In the genomic region with DNA sequence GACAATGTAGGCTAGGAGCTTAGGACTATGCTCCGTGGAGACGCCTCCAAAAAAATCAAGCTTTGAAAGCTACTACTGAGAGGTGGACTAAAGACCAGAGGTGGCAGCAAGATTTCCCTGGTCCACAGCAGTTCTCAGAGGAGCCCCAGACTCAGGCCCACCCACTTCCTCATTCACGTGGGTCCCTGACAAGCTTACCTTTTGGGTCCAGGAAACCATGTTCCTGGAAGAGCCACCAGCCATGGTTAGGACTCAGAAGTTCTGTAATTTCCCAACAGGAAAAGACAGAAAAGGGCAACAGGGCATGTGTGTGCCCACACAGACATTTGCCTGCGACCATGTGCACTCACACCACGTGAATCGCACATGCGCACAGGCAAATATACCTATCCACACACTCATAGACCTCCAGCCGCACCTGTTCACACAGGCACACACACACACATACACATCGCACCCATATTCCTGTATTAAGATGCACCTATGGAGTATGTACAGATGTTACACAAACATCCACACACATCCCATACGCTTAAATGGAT, we compare ENCODE assay signal across 11 cellular contexts. TPM values are rescaled to one million over a fixed set of nuclear protein-coding genes. Genes with fewer than 3 reads are reported as not detected.
A peak's percentile ranks its signal among the peaks of the same experiment; 100 is the strongest.
DNase-seq lines count a peak whose midpoint lies in the region; ATAC-seq and TF ChIP-seq lines count a peak whose summit lies in the region.
"Had no signal": no experiment of that assay in that cellular context is flagged by ENCODE, and none has a peak within 500 bp of the region (broad histone marks: within the 10 kb centered on the region; RNA-seq: fewer than 3 reads in every experiment).

No MANE protein-coding gene starts in this region.

- no peaks in the 10 kb centered on the region for H3K4me1 ChIP-seq in neural progenitor cell

- TF ChIP-seq CTCF in CD14-positive monocyte (IDR thresholded peaks at IDR 0.05), result no peak
- no peak for TF ChIP-seq CTCF in neural progenitor cell (IDR thresholded peaks at IDR 0.05)

- no peak for DNase-seq in CD14-positive monocyte (ENCODE audit: low spot score)
- peak; percentile 62 for DNase-seq in GF-D8 (lab: John Stamatoyannopoulos, UW)
- DNase-seq in activated CD4-positive, alpha-beta memory T cell treated with anti-CD3 and anti-CD28 coated beads, Interleukin-2, amount 10 ng/mL, durations not matched to agents 7 days and 5 days, result peak; percentile 21
- no peak for DNase-seq in neural progenitor cell (ENCODE audit: low spot score)
- no peak for DNase-seq in DMS153 (lab: John Stamatoyannopoulos, UW)
- no peak for DNase-seq in DMS53 (lab: John Stamatoyannopoulos, UW)
- DNase-seq: CD4-positive, alpha-beta T cell; mesendoderm; NCI-H187 had no signal

- no peak overlapping the region for H3K27ac ChIP-seq in neural progenitor cell
- H3K27ac ChIP-seq: neutrophil had no signal

- H3K4me1 Mint-ChIP-seq in CD14-positive monocyte, result peaks cover 59% of the 10 kb centered on the region
- H3K4me1 Mint-ChIP-seq in activated CD4-positive, alpha-beta memory T cell treated with anti-CD3 and anti-CD28 coated beads, Interleukin-2, amount 10 ng/mL, durations not matched to agents 7 days and 5 days, result peaks cover 60% of the 10 kb centered on the region
- peaks cover 10% of the 10 kb centered on the region for H3K4me1 Mint-ChIP-seq in neural progenitor cell

- peaks cover 16 to 32% (median 21%) of the 10 kb centered on the region in 3 donors for H3K27me3 Mint-ChIP-seq in CD14-positive monocyte (ENCODE audit: low read depth in 3 of 3)
- peaks cover 20% of the 10 kb centered on the region for H3K27me3 Mint-ChIP-seq in activated CD4-positive, alpha-beta memory T cell treated with anti-CD3 and anti-CD28 coated beads, Interleukin-2, amount 10 ng/mL, durations not matched to agents 7 days and 5 days
- H3K27me3 Mint-ChIP-seq in neural progenitor cell (ENCODE audit: insufficient read depth, low read depth), result peaks cover 10% of the 10 kb centered on the region
- H3K27me3 Mint-ChIP-seq: CD4-positive, alpha-beta T cell had no signal

- no peak overlapping the region for H3K9ac ChIP-seq in neural progenitor cell

- POLR2A ChIA-PET in activated CD4-positive, alpha-beta memory T cell treated with anti-CD3 and anti-CD28 coated beads, Interleukin-2, amount 10 ng/mL, durations not matched to agents 7 days and 5 days (lab: Charles Lee), result no interaction called here

- ATAC-seq in GM21447 (IDR thresholded peaks at IDR 0.05; ENCODE audit: unreplicated experiment), result no peak

- H3F3A ChIP-seq in neural progenitor cell (ENCODE audit: low read depth), result no peaks in the 10 kb centered on the region

- CTCF ChIA-PET in activated CD4-positive, alpha-beta memory T cell treated with anti-CD3 and anti-CD28 coated beads, Interleukin-2, amount 10 ng/mL, durations not matched to agents 7 days and 5 days (lab: Charles Lee), result no interaction called here

- H2AFZ ChIP-seq in neural progenitor cell (replicated peaks), result no peak overlapping the region

- no peaks in the 10 kb centered on the region for H3K9me3 ChIP-seq in neural progenitor cell (ENCODE audit: low read depth)

- peaks cover 9 to 25% (median 17%) of the 10 kb centered on the region in 7 donors for H3K9me3 Mint-ChIP-seq in CD14-positive monocyte
- peaks cover 25% of the 10 kb centered on the region for H3K9me3 Mint-ChIP-seq in activated CD4-positive, alpha-beta memory T cell treated with anti-CD3 and anti-CD28 coated beads, Interleukin-2, amount 10 ng/mL, durations not matched to agents 7 days and 5 days
- H3K9me3 Mint-ChIP-seq in neural progenitor cell, result peaks cover 6% of the 10 kb centered on the region

- H3K27me3 ChIP-seq in neural progenitor cell, result no peaks in the 10 kb centered on the region

- H3K4me2 ChIP-seq in neural progenitor cell, result no peak overlapping the region

- H3K36me3 Mint-ChIP-seq in CD14-positive monocyte, result peaks cover 14 to 24% of the 10 kb centered on the region in 2 donors
- peaks cover 25% of the 10 kb centered on the region for H3K36me3 Mint-ChIP-seq in activated CD4-positive, alpha-beta memory T cell treated with anti-CD3 and anti-CD28 coated beads, Interleukin-2, amount 10 ng/mL, durations not matched to agents 7 days and 5 days (ENCODE audit: low read depth)
- no peaks in the 10 kb centered on the region for H3K36me3 Mint-ChIP-seq in neural progenitor cell

- no peaks in the 10 kb centered on the region for H3K36me3 ChIP-seq in neural progenitor cell
- H3K36me3 ChIP-seq: neutrophil had no signal

- intact Hi-C loops in CD14-positive monocyte (cut with micrococcal nuclease), result loop anchor here in 1 of 2 donors (2.0 kb wide), 1 partner anchor 43 kb away; the partner anchor contains the start of gene LRRC32

- H3K4me3 ChIP-seq in neural progenitor cell, result no peak overlapping the region

- H4K20me1 ChIP-seq in neural progenitor cell (ENCODE audit: low read depth), result no peaks in the 10 kb centered on the region

- no peak overlapping the region for H3K4me3 Mint-ChIP-seq in CD14-positive monocyte
- H3K4me3 Mint-ChIP-seq in activated CD4-positive, alpha-beta memory T cell treated with anti-CD3 and anti-CD28 coated beads, Interleukin-2, amount 10 ng/mL, durations not matched to agents 7 days and 5 days, result no peak overlapping the region
- no peak overlapping the region for H3K4me3 Mint-ChIP-seq in neural progenitor cell
- H3K4me3 Mint-ChIP-seq: CD4-positive, alpha-beta T cell had no signal

- no peaks in the 10 kb centered on the region for H3K79me2 ChIP-seq in neural progenitor cell (ENCODE audit: low read depth)

- peak overlapping the region; percentile 74 to 100 (median 97) for H3K27ac Mint-ChIP-seq in CD14-positive monocyte
- peak overlapping the region; percentile 46 for H3K27ac Mint-ChIP-seq in activated CD4-positive, alpha-beta memory T cell treated with anti-CD3 and anti-CD28 coated beads, Interleukin-2, amount 10 ng/mL, durations not matched to agents 7 days and 5 days
- peak overlapping the region; percentile 10 for H3K27ac Mint-ChIP-seq in neural progenitor cell
- H3K27ac Mint-ChIP-seq: CD4-positive, alpha-beta T cell had no signal

RNA-seq across cellular contexts. Expression of gene LRRC32, which starts 42.9 kb away (rescaled TPM):
- not detected for polyA plus RNA-seq in CD14-positive monocyte
- 1 to 10 TPM; 7.1 to 7.4 TPM for total RNA-seq in activated CD4-positive, alpha-beta memory T cell treated with anti-CD3 and anti-CD28 coated beads, Interleukin-2, amount 10 ng/mL, durations not matched to agents 7 days and 5 days
- 0.21 and 1.1 TPM in 2 replicates for total RNA-seq in neural progenitor cell (ENCODE audit: low replicate concordance)

Comparison
In these comparisons a context has a peak if more than half of its experiments do, and no peak if none do; other contexts are left out.
1. DNase-seq: peak in GF-D8 (single experiment) and activated CD4-positive, alpha-beta memory T cell treated with anti-CD3 and anti-CD28 coated beads, Interleukin-2, amount 10 ng/mL, durations not matched to agents 7 days and 5 days (single experiment); none in CD14-positive monocyte (single experiment), neural progenitor cell (single experiment), DMS153 (single experiment) and DMS53 (single experiment).
2. H3K27ac Mint-ChIP-seq: peak in every context shown above with its lines; median percentile 97 in CD14-positive monocyte; 46 in activated CD4-positive, alpha-beta memory T cell treated with anti-CD3 and anti-CD28 coated beads, Interleukin-2, amount 10 ng/mL, durations not matched to agents 7 days and 5 days; 10 in neural progenitor cell.